In genomic region chr17:73091410-73091769, GRCh38 we compare ENCODE assay signal across 8 cellular contexts. TPM values are rescaled to one million over a fixed set of nuclear protein-coding genes. Genes with fewer than 3 reads are reported as not detected.
DNase-seq lines count a peak whose midpoint lies in the region; ATAC-seq lines count a peak whose summit lies in the region.

No MANE protein-coding gene starts in this region.

- peak overlapping the region; percentile 9 for H3K9ac ChIP-seq in muscle layer of colon (ENCODE audit: low read length)

- ATAC-seq in left ventricle myocardium superior (peak; percentile 4), Right ventricle myocardium inferior (no peak), aorta (ENCODE audit: low FRiP score) (no peak)

- intact Hi-C loops in left ventricle myocardium superior (cut with micrococcal nuclease) (no loop called here), Right ventricle myocardium inferior (cut with DNase I) (loop anchor here (10.0 kb wide), 1 partner anchor 63 kb away; no protein-coding TSS in a partner anchor), aorta (cut with DNase I) (loop anchor here in 1 of 2 donors (10.0 kb wide), 1 partner anchor 107 kb away; no protein-coding TSS in a partner anchor)

- WGBS in aorta, 2 donors: 12 to 15% methylated on average over 4 of the region's 4 CpGs

- DNase-seq in left ventricle myocardium superior (no peak), Right ventricle myocardium inferior (ENCODE audit: missing footprints) (no peak), caudate nucleus (lab: John Stamatoyannopoulos, UW) (peak in 1 of 61 donors; percentile 11), aorta (no peak), iPS-NIHi11 (ENCODE audit: low spot score) (no peak), NCI-H2107 (lab: John Stamatoyannopoulos, UW) (no peak)
- no peak for DNase-seq in activated CD4-positive, CD25-positive, alpha-beta regulatory T cell treated with anti-CD3 and anti-CD28 coated beads, Interleukin-2, amount 50 U/mL, for 72 hours

- H3K4me1 ChIP-seq in muscle layer of colon (ENCODE audit: insufficient read depth, low read length): peaks cover 11% of the 10 kb centered on the region
- H3K4me1 ChIP-seq in aorta (ENCODE audit: control insufficient read depth in 1 of 2, insufficient read depth in 2 of 2, low read length in 2 of 2): no peaks in the 10 kb centered on the region

- no peaks in the 10 kb centered on the region for H3K36me3 ChIP-seq in muscle layer of colon (ENCODE audit: insufficient read depth, low read length)
- H3K36me3 ChIP-seq in aorta (ENCODE audit: control insufficient read depth in 1 of 2, insufficient read depth in 2 of 2, low read length in 1 of 2): no peaks in the 10 kb centered on the region

- H3K9me3 ChIP-seq in muscle layer of colon (ENCODE audit: low read length) (no peaks in the 10 kb centered on the region), aorta (ENCODE audit: control insufficient read depth, low read length) (no peaks in the 10 kb centered on the region)

- H3K4me3 ChIP-seq in muscle layer of colon (ENCODE audit: low read depth in 1 of 2, low read length in 2 of 2) (peak overlapping the region in 1 of 2 donors; percentile 81), aorta (ENCODE audit: low read length in 2 of 2) (peak overlapping the region; percentile 48 to 62)

- H3K27ac ChIP-seq in caudate nucleus (ENCODE audit: low read depth, low read length): peak overlapping the region; percentile 53
- H3K27ac ChIP-seq in muscle layer of colon (ENCODE audit: low read depth, low read length): no peak overlapping the region
- H3K27ac ChIP-seq in aorta (ENCODE audit: low read depth in 1 of 2, low read length in 2 of 2): no peak overlapping the region

- no peaks in the 10 kb centered on the region for H3K27me3 ChIP-seq in muscle layer of colon (ENCODE audit: control insufficient read depth in 1 of 2, insufficient read depth in 2 of 2, low read length in 2 of 2)
- H3K27me3 ChIP-seq in aorta (ENCODE audit: control insufficient read depth in 1 of 2, insufficient read depth in 2 of 2, low read length in 1 of 2): no peaks in the 10 kb centered on the region

RNA-seq across cellular contexts. Expression of gene SLC39A11, which starts 1.1 kb away (rescaled TPM):
- total RNA-seq in left ventricle myocardium superior (5.4 TPM), Right ventricle myocardium inferior (6.9 TPM), aorta (10 to 100 TPM; 22.7 to 31.8 TPM)
- 10 to 100 TPM in 1 of 2 donors, 1 to 10 TPM in 1; 9.3 to 12.3 TPM for polyA plus RNA-seq in aorta
